1 cellular context compared by ENCODE assay signal in the genomic region with DNA sequence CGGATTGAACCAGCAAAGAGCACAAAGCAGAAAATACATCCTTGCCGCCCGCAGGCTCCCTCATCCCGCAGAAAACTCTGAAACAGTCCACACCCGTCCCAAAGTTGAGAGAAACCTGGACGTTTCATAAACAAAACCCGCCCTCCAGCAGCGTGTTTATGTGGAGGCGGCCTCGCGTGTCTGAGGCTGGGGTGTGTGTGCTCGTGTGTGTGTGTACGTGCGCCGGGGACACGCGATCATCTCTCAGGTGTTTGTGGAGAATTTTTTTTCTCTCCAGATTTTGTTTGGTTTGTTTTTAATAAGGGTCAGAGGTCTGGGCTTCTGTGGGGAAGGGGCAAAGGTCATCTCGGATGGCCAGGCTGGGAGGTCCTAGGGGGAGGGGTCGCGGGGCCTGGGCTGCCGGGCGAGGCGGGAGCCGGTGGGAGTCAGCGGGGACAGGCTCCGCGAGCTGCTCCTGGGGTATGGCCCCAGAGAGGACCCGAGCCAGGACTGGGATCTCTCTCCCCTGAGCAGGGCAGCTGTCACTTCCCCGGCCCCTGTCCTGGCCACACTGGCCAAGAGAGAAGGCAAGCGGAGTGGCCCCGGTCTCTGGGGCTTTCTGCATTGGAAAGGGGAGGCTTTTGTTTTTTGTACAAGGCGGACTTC.
TF ChIP-seq lines count a peak whose summit lies in the region.

No MANE protein-coding gene starts in this region.

TF ChIP-seq in K562, 482 proteins besides CTCF, POLR2A, EP300 and RAD21 (continued from another document and continues in another):
- TF ChIP-seq, protein P1, sequence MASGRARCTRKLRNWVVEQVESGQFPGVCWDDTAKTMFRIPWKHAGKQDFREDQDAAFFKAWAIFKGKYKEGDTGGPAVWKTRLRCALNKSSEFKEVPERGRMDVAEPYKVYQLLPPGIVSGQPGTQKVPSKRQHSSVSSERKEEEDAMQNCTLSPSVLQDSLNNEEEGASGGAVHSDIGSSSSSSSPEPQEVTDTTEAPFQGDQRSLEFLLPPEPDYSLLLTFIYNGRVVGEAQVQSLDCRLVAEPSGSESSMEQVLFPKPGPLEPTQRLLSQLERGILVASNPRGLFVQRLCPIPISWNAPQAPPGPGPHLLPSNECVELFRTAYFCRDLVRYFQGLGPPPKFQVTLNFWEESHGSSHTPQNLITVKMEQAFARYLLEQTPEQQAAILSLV (tag; IDR thresholded peaks at IDR 0.05): no peak
- TF ChIP-seq, protein P2, sequence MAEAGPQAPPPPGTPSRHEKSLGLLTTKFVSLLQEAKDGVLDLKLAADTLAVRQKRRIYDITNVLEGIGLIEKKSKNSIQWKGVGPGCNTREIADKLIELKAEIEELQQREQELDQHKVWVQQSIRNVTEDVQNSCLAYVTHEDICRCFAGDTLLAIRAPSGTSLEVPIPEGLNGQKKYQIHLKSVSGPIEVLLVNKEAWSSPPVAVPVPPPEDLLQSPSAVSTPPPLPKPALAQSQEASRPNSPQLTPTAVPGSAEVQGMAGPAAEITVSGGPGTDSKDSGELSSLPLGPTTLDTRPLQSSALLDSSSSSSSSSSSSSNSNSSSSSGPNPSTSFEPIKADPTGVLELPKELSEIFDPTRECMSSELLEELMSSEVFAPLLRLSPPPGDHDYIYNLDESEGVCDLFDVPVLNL (CRISPR knock-in tag; IDR thresholded peaks at IDR 0.05; ENCODE audit: low read depth): no peak
- TF ChIP-seq ZBTB7A (IDR thresholded peaks at IDR 0.05; ENCODE audit: borderline replicate concordance, control insufficient read depth, low read depth, low read length) (0 out of 2 replicates have a peak, but pooled peaks have one; percentile 34), ZNF146 (CRISPR knock-in tag; IDR thresholded peaks at IDR 0.05; ENCODE audit: unreplicated experiment) (no peak), ZNF764 (CRISPR knock-in tag; IDR thresholded peaks at IDR 0.05; ENCODE audit: low read depth) (no peak), SRSF3 (IDR thresholded peaks at IDR 0.05; ENCODE audit: insufficient read depth, low read length) (no peak), MTF1 (CRISPR knock-in tag; IDR thresholded peaks at IDR 0.05; ENCODE audit: borderline replicate concordance) (no peak), LARP7 (IDR thresholded peaks at IDR 0.05) (no peak), HDAC1 (IDR thresholded peaks at IDR 0.05) (peak; percentile 14 to 56; a peak in 1 of 4 replicates), EGR1 (conservative IDR thresholded peaks at IDR 0.05) (peak; percentile 10; the same call in 1 of the 2 replicates), ZSCAN32 (CRISPR knock-in tag; IDR thresholded peaks at IDR 0.05) (no peak), RFX5 (IDR thresholded peaks at IDR 0.05; ENCODE audit: low read depth, low read length) (no peak), ZNF12 (CRISPR knock-in tag; IDR thresholded peaks at IDR 0.05) (peak; percentile 22; the same call in 1 of the 2 replicates), GATA2 (CRISPR knock-in tag; IDR thresholded peaks at IDR 0.05) (peak; percentile 13; the same call in 1 of the 2 replicates), KHSRP (IDR thresholded peaks at IDR 0.05) (no peak), KLF10 (CRISPR knock-in tag; IDR thresholded peaks at IDR 0.05) (no peak), ZNF766 (CRISPR knock-in tag; conservative IDR thresholded peaks at IDR 0.05) (no peak; the same call in 1 of the 2 replicates), TCF3 (CRISPR knock-in tag; IDR thresholded peaks at IDR 0.05) (0 out of 2 replicates have a peak, but pooled peaks have one; percentile 10), NCOR1 (IDR thresholded peaks at IDR 0.05) (0 out of 2 replicates have a peak, but pooled peaks have one; percentile 11), TOE1 (IDR thresholded peaks at IDR 0.05; ENCODE audit: borderline replicate concordance) (no peak), TOE1 (CRISPR knock-in tag; IDR thresholded peaks at IDR 0.05; ENCODE audit: borderline replicate concordance, low read depth) (no peak), KDM1A (IDR thresholded peaks at IDR 0.05) (peak; percentile 76 to 80), BRD9 (IDR thresholded peaks at IDR 0.05; ENCODE audit: low read depth, partially characterized antibody) (no peak), PTTG1 (tag; IDR thresholded peaks at IDR 0.05; ENCODE audit: low read depth) (0 out of 2 replicates have a peak, but pooled peaks have one; percentile 45), SAFB (IDR thresholded peaks at IDR 0.05; ENCODE audit: borderline replicate concordance, low read depth, low read length) (peak; percentile 40; the same call in 1 of the 2 replicates), HMGN3 (IDR thresholded peaks at IDR 0.05; ENCODE audit: borderline replicate concordance, extremely low read depth, insufficient read length, low read depth, low read length) (peak; percentile 42), E2F3 (CRISPR knock-in tag; IDR thresholded peaks at IDR 0.05) (no peak), FOXM1 (IDR thresholded peaks at IDR 0.05; ENCODE audit: low read depth) (no peak), FOXM1 (CRISPR knock-in tag; IDR thresholded peaks at IDR 0.05; ENCODE audit: low read depth) (0 out of 2 replicates have a peak, but pooled peaks have one; percentile 26), NR2C2 (CRISPR knock-in tag; IDR thresholded peaks at IDR 0.05) (no peak), NR2C2 (tag; IDR thresholded peaks at IDR 0.05) (peak; percentile 83), ERF (CRISPR knock-in tag; IDR thresholded peaks at IDR 0.05) (no peak), ZNF140 (CRISPR knock-in tag; IDR thresholded peaks at IDR 0.05) (no peak)
- TF ChIP-seq, protein P3, sequence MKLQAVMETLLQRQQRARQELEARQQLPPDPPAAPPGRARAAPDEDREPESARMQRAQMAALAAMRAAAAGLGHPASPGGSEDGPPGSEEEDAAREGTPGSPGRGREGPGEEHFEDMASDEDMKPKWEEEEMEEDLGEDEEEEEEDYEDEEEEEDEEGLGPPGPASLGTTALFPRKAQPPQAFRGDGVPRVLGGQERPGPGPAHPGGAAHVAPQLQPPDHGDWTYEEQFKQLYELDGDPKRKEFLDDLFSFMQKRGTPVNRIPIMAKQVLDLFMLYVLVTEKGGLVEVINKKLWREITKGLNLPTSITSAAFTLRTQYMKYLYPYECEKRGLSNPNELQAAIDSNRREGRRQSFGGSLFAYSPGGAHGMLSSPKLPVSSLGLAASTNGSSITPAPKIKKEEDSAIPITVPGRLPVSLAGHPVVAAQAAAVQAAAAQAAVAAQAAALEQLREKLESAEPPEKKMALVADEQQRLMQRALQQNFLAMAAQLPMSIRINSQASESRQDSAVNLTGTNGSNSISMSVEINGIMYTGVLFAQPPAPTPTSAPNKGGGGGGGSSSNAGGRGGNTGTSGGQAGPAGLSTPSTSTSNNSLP (IDR thresholded peaks at IDR 0.05; ENCODE audit: borderline replicate concordance, low read depth, low read length): no peak
- TF ChIP-seq, protein P4, sequence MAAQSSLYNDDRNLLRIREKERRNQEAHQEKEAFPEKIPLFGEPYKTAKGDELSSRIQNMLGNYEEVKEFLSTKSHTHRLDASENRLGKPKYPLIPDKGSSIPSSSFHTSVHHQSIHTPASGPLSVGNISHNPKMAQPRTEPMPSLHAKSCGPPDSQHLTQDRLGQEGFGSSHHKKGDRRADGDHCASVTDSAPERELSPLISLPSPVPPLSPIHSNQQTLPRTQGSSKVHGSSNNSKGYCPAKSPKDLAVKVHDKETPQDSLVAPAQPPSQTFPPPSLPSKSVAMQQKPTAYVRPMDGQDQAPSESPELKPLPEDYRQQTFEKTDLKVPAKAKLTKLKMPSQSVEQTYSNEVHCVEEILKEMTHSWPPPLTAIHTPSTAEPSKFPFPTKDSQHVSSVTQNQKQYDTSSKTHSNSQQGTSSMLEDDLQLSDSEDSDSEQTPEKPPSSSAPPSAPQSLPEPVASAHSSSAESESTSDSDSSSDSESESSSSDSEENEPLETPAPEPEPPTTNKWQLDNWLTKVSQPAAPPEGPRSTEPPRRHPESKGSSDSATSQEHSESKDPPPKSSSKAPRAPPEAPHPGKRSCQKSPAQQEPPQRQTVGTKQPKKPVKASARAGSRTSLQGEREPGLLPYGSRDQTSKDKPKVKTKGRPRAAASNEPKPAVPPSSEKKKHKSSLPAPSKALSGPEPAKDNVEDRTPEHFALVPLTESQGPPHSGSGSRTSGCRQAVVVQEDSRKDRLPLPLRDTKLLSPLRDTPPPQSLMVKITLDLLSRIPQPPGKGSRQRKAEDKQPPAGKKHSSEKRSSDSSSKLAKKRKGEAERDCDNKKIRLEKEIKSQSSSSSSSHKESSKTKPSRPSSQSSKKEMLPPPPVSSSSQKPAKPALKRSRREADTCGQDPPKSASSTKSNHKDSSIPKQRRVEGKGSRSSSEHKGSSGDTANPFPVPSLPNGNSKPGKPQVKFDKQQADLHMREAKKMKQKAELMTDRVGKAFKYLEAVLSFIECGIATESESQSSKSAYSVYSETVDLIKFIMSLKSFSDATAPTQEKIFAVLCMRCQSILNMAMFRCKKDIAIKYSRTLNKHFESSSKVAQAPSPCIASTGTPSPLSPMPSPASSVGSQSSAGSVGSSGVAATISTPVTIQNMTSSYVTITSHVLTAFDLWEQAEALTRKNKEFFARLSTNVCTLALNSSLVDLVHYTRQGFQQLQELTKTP (IDR thresholded peaks at IDR 0.05; ENCODE audit: low read depth in 1 of 2, partially characterized antibody in 2 of 2): peak in 1 of 2 experiments; percentile 22
- TF ChIP-seq, protein P5, sequence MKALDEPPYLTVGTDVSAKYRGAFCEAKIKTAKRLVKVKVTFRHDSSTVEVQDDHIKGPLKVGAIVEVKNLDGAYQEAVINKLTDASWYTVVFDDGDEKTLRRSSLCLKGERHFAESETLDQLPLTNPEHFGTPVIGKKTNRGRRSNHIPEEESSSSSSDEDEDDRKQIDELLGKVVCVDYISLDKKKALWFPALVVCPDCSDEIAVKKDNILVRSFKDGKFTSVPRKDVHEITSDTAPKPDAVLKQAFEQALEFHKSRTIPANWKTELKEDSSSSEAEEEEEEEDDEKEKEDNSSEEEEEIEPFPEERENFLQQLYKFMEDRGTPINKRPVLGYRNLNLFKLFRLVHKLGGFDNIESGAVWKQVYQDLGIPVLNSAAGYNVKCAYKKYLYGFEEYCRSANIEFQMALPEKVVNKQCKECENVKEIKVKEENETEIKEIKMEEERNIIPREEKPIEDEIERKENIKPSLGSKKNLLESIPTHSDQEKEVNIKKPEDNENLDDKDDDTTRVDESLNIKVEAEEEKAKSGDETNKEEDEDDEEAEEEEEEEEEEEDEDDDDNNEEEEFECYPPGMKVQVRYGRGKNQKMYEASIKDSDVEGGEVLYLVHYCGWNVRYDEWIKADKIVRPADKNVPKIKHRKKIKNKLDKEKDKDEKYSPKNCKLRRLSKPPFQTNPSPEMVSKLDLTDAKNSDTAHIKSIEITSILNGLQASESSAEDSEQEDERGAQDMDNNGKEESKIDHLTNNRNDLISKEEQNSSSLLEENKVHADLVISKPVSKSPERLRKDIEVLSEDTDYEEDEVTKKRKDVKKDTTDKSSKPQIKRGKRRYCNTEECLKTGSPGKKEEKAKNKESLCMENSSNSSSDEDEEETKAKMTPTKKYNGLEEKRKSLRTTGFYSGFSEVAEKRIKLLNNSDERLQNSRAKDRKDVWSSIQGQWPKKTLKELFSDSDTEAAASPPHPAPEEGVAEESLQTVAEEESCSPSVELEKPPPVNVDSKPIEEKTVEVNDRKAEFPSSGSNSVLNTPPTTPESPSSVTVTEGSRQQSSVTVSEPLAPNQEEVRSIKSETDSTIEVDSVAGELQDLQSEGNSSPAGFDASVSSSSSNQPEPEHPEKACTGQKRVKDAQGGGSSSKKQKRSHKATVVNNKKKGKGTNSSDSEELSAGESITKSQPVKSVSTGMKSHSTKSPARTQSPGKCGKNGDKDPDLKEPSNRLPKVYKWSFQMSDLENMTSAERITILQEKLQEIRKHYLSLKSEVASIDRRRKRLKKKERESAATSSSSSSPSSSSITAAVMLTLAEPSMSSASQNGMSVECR (CRISPR knock-in tag; IDR thresholded peaks at IDR 0.05): no peak
- TF ChIP-seq, protein P6, sequence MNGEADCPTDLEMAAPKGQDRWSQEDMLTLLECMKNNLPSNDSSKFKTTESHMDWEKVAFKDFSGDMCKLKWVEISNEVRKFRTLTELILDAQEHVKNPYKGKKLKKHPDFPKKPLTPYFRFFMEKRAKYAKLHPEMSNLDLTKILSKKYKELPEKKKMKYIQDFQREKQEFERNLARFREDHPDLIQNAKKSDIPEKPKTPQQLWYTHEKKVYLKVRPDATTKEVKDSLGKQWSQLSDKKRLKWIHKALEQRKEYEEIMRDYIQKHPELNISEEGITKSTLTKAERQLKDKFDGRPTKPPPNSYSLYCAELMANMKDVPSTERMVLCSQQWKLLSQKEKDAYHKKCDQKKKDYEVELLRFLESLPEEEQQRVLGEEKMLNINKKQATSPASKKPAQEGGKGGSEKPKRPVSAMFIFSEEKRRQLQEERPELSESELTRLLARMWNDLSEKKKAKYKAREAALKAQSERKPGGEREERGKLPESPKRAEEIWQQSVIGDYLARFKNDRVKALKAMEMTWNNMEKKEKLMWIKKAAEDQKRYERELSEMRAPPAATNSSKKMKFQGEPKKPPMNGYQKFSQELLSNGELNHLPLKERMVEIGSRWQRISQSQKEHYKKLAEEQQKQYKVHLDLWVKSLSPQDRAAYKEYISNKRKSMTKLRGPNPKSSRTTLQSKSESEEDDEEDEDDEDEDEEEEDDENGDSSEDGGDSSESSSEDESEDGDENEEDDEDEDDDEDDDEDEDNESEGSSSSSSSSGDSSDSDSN (IDR thresholded peaks at IDR 0.05; ENCODE audit: borderline replicate concordance in 1 of 2, low read depth in 2 of 2, low read length in 2 of 2): 0 out of 4 replicates have a peak, but pooled peaks of 1 of the 2 experiments have one; percentile 34
- TF ChIP-seq, protein P7, sequence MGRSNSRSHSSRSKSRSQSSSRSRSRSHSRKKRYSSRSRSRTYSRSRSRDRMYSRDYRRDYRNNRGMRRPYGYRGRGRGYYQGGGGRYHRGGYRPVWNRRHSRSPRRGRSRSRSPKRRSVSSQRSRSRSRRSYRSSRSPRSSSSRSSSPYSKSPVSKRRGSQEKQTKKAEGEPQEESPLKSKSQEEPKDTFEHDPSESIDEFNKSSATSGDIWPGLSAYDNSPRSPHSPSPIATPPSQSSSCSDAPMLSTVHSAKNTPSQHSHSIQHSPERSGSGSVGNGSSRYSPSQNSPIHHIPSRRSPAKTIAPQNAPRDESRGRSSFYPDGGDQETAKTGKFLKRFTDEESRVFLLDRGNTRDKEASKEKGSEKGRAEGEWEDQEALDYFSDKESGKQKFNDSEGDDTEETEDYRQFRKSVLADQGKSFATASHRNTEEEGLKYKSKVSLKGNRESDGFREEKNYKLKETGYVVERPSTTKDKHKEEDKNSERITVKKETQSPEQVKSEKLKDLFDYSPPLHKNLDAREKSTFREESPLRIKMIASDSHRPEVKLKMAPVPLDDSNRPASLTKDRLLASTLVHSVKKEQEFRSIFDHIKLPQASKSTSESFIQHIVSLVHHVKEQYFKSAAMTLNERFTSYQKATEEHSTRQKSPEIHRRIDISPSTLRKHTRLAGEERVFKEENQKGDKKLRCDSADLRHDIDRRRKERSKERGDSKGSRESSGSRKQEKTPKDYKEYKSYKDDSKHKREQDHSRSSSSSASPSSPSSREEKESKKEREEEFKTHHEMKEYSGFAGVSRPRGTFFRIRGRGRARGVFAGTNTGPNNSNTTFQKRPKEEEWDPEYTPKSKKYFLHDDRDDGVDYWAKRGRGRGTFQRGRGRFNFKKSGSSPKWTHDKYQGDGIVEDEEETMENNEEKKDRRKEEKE (IDR thresholded peaks at IDR 0.05; ENCODE audit: borderline replicate concordance in 1 of 2, control insufficient read depth in 1 of 2, low read depth in 2 of 2, low read length in 1 of 2): no peak
